In the genomic region with DNA sequence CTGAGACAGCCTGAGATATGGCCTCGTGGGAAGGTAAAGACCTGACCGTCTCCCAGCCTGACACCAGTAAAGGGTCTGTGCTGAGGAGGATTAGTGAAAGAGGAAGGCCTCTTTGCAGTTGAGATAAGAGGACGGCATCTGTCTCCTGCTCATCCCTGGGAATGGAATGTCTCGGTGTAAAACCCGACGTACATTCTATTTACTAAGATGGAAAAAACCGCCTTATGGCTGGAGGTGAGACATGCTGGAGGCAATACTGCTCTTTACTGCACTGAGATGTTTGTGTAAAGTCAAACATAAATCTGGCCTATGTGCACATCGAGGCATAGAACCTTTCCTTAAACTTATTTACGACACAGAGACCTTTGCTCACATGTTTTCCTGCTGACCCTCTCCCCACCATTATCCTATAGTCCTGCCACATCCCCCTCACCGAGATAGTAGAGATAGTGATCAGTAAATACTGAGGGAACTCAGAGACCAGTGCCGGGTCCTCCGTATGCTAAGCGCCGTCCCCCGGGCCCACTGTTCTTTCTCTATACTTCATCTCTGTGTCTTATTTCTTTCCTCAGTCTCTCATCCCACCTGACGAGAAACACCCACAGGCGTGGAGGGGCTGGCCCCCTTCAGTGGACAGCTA, we compare ENCODE assay signal across 1 cellular context.
A peak's percentile ranks its signal among the peaks of the same experiment; 100 is the strongest.
TF ChIP-seq lines count a peak whose summit lies in the region.
"Not testable (repeated sequence)": the region's sequence is repeated elsewhere in the genome, so short reads cannot be mapped to it uniquely, and the experiment has no call there.

No MANE protein-coding gene starts in this region.

TF ChIP-seq in HepG2, 621 proteins besides CTCF, POLR2A, EP300 and RAD21 (continued from another document and continues in another):
- TF ChIP-seq, protein P1, sequence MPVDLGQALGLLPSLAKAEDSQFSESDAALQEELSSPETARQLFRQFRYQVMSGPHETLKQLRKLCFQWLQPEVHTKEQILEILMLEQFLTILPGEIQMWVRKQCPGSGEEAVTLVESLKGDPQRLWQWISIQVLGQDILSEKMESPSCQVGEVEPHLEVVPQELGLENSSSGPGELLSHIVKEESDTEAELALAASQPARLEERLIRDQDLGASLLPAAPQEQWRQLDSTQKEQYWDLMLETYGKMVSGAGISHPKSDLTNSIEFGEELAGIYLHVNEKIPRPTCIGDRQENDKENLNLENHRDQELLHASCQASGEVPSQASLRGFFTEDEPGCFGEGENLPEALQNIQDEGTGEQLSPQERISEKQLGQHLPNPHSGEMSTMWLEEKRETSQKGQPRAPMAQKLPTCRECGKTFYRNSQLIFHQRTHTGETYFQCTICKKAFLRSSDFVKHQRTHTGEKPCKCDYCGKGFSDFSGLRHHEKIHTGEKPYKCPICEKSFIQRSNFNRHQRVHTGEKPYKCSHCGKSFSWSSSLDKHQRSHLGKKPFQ (CRISPR knock-in tag; IDR thresholded peaks at IDR 0.05; ENCODE audit: insufficient replicate concordance), result peak; percentile 44
- TF ChIP-seq MAZ (IDR thresholded peaks at IDR 0.05; ENCODE audit: borderline replicate concordance, low read depth, low read length); GABPA (IDR thresholded peaks at IDR 0.05; ENCODE audit: low read depth, low read length); FOXA1 (IDR thresholded peaks at IDR 0.05); SOX13 (IDR thresholded peaks at IDR 0.05): not testable (repeated sequence)
- TF ChIP-seq MAZ (CRISPR knock-in tag; IDR thresholded peaks at IDR 0.05; ENCODE audit: low read depth) (peak; percentile 55; the same call in 1 of the 2 replicates), PITX1 (CRISPR knock-in tag; IDR thresholded peaks at IDR 0.05) (peak; percentile 16; the same call in 1 of the 2 replicates), GABPA (CRISPR knock-in tag; IDR thresholded peaks at IDR 0.05; ENCODE audit: low read depth) (0 out of 2 replicates have a peak, but pooled peaks have one; percentile 35), ZBTB20 (CRISPR knock-in tag; IDR thresholded peaks at IDR 0.05; ENCODE audit: borderline replicate concordance, low read depth) (peak; percentile 74), KDM5B (CRISPR knock-in tag; IDR thresholded peaks at IDR 0.05; ENCODE audit: borderline replicate concordance) (peak; percentile 52; the same call in 1 of the 2 replicates), FOXJ3 (CRISPR knock-in tag; IDR thresholded peaks at IDR 0.05; ENCODE audit: borderline replicate concordance) (peak; percentile 37; the same call in 1 of the 2 replicates), KDM6A (CRISPR knock-in tag; IDR thresholded peaks at IDR 0.05; ENCODE audit: low read depth) (0 out of 2 replicates have a peak, but pooled peaks have one; percentile 17), SALL1 (CRISPR knock-in tag; IDR thresholded peaks at IDR 0.05) (peak; percentile 14; the same call in 1 of the 2 replicates), FOXA1 (CRISPR knock-in tag; IDR thresholded peaks at IDR 0.05) (0 out of 2 replicates have a peak, but pooled peaks have one; percentile 43), FOXA3 (CRISPR knock-in tag; IDR thresholded peaks at IDR 0.05) (peak; percentile 55; the same call in 1 of the 2 replicates), ELF3 (CRISPR knock-in tag; IDR thresholded peaks at IDR 0.05) (peak; percentile 38; the same call in 1 of the 2 replicates), SOX13 (CRISPR knock-in tag; conservative IDR thresholded peaks at IDR 0.05 in 1 of 2, IDR thresholded peaks at IDR 0.05 in 1 of 2) (peak in 1 of 2 experiments; percentile 50; a peak in 1 of 4 replicates), ZNF878 (CRISPR knock-in tag; IDR thresholded peaks at IDR 0.05) (0 out of 2 replicates have a peak, but pooled peaks have one; percentile 12), ZFY (CRISPR knock-in tag; IDR thresholded peaks at IDR 0.05) (peak; percentile 59; the same call in 1 of the 2 replicates), REPIN1 (CRISPR knock-in tag; IDR thresholded peaks at IDR 0.05; ENCODE audit: borderline replicate concordance, low read depth) (0 out of 2 replicates have a peak, but pooled peaks have one; percentile 35), BCL6 (CRISPR knock-in tag; IDR thresholded peaks at IDR 0.05) (peak; percentile 38; the same call in 1 of the 2 replicates), ZNF333 (CRISPR knock-in tag; IDR thresholded peaks at IDR 0.05; ENCODE audit: borderline replicate concordance) (peak; percentile 54; the same call in 1 of the 2 replicates), YEATS4 (CRISPR knock-in tag; IDR thresholded peaks at IDR 0.05; ENCODE audit: borderline replicate concordance) (peak; percentile 48; the same call in 1 of the 2 replicates), ZBTB38 (CRISPR knock-in tag; IDR thresholded peaks at IDR 0.05) (0 out of 2 replicates have a peak, but pooled peaks have one; percentile 29), ZNF777 (CRISPR knock-in tag; IDR thresholded peaks at IDR 0.05) (peak; percentile 90), ZFX (CRISPR knock-in tag; IDR thresholded peaks at IDR 0.05; ENCODE audit: low read depth) (peak; percentile 69; the same call in 1 of the 2 replicates), HNF4A (CRISPR knock-in tag; IDR thresholded peaks at IDR 0.05) (peak; percentile 55), HMG20B (CRISPR knock-in tag; conservative IDR thresholded peaks at IDR 0.05) (0 out of 2 replicates have a peak, but pooled peaks have one; percentile 28), ZNF792 (CRISPR knock-in tag; IDR thresholded peaks at IDR 0.05) (peak; percentile 79), POLR2AphosphoS5 (IDR thresholded peaks at IDR 0.05; ENCODE audit: low read depth, low read length) (peak; percentile 42), ASH2L (IDR thresholded peaks at IDR 0.05; ENCODE audit: insufficient read length, low read depth, low read length) (peak; percentile 46)
- TF ChIP-seq, protein P2, sequence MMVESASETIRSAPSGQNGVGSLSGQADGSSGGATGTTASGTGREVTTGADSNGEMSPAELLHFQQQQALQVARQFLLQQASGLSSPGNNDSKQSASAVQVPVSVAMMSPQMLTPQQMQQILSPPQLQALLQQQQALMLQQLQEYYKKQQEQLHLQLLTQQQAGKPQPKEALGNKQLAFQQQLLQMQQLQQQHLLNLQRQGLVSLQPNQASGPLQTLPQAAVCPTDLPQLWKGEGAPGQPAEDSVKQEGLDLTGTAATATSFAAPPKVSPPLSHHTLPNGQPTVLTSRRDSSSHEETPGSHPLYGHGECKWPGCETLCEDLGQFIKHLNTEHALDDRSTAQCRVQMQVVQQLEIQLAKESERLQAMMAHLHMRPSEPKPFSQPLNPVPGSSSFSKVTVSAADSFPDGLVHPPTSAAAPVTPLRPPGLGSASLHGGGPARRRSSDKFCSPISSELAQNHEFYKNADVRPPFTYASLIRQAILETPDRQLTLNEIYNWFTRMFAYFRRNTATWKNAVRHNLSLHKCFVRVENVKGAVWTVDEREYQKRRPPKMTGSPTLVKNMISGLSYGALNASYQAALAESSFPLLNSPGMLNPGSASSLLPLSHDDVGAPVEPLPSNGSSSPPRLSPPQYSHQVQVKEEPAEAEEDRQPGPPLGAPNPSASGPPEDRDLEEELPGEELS (CRISPR knock-in tag; IDR thresholded peaks at IDR 0.05), result peak; percentile 68
- TF ChIP-seq, protein P3, sequence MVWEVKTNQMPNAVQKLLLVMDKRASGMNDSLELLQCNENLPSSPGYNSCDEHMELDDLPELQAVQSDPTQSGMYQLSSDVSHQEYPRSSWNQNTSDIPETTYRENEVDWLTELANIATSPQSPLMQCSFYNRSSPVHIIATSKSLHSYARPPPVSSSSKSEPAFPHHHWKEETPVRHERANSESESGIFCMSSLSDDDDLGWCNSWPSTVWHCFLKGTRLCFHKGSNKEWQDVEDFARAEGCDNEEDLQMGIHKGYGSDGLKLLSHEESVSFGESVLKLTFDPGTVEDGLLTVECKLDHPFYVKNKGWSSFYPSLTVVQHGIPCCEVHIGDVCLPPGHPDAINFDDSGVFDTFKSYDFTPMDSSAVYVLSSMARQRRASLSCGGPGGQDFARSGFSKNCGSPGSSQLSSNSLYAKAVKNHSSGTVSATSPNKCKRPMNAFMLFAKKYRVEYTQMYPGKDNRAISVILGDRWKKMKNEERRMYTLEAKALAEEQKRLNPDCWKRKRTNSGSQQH (CRISPR knock-in tag; IDR thresholded peaks at IDR 0.05; ENCODE audit: low read depth), result 0 out of 2 replicates have a peak, but pooled peaks have one; percentile 15
- TF ChIP-seq, protein P4, sequence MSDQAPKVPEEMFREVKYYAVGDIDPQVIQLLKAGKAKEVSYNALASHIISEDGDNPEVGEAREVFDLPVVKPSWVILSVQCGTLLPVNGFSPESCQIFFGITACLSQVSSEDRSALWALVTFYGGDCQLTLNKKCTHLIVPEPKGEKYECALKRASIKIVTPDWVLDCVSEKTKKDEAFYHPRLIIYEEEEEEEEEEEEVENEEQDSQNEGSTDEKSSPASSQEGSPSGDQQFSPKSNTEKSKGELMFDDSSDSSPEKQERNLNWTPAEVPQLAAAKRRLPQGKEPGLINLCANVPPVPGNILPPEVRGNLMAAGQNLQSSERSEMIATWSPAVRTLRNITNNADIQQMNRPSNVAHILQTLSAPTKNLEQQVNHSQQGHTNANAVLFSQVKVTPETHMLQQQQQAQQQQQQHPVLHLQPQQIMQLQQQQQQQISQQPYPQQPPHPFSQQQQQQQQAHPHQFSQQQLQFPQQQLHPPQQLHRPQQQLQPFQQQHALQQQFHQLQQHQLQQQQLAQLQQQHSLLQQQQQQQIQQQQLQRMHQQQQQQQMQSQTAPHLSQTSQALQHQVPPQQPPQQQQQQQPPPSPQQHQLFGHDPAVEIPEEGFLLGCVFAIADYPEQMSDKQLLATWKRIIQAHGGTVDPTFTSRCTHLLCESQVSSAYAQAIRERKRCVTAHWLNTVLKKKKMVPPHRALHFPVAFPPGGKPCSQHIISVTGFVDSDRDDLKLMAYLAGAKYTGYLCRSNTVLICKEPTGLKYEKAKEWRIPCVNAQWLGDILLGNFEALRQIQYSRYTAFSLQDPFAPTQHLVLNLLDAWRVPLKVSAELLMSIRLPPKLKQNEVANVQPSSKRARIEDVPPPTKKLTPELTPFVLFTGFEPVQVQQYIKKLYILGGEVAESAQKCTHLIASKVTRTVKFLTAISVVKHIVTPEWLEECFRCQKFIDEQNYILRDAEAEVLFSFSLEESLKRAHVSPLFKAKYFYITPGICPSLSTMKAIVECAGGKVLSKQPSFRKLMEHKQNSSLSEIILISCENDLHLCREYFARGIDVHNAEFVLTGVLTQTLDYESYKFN (CRISPR knock-in tag; conservative IDR thresholded peaks at IDR 0.05), result peak; percentile 60
- TF ChIP-seq, protein P5, sequence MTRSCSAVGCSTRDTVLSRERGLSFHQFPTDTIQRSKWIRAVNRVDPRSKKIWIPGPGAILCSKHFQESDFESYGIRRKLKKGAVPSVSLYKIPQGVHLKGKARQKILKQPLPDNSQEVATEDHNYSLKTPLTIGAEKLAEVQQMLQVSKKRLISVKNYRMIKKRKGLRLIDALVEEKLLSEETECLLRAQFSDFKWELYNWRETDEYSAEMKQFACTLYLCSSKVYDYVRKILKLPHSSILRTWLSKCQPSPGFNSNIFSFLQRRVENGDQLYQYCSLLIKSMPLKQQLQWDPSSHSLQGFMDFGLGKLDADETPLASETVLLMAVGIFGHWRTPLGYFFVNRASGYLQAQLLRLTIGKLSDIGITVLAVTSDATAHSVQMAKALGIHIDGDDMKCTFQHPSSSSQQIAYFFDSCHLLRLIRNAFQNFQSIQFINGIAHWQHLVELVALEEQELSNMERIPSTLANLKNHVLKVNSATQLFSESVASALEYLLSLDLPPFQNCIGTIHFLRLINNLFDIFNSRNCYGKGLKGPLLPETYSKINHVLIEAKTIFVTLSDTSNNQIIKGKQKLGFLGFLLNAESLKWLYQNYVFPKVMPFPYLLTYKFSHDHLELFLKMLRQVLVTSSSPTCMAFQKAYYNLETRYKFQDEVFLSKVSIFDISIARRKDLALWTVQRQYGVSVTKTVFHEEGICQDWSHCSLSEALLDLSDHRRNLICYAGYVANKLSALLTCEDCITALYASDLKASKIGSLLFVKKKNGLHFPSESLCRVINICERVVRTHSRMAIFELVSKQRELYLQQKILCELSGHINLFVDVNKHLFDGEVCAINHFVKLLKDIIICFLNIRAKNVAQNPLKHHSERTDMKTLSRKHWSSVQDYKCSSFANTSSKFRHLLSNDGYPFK (CRISPR knock-in tag; IDR thresholded peaks at IDR 0.05; ENCODE audit: borderline replicate concordance), result peak; percentile 58; the same call in 1 of the 2 replicates
- TF ChIP-seq, protein P6, sequence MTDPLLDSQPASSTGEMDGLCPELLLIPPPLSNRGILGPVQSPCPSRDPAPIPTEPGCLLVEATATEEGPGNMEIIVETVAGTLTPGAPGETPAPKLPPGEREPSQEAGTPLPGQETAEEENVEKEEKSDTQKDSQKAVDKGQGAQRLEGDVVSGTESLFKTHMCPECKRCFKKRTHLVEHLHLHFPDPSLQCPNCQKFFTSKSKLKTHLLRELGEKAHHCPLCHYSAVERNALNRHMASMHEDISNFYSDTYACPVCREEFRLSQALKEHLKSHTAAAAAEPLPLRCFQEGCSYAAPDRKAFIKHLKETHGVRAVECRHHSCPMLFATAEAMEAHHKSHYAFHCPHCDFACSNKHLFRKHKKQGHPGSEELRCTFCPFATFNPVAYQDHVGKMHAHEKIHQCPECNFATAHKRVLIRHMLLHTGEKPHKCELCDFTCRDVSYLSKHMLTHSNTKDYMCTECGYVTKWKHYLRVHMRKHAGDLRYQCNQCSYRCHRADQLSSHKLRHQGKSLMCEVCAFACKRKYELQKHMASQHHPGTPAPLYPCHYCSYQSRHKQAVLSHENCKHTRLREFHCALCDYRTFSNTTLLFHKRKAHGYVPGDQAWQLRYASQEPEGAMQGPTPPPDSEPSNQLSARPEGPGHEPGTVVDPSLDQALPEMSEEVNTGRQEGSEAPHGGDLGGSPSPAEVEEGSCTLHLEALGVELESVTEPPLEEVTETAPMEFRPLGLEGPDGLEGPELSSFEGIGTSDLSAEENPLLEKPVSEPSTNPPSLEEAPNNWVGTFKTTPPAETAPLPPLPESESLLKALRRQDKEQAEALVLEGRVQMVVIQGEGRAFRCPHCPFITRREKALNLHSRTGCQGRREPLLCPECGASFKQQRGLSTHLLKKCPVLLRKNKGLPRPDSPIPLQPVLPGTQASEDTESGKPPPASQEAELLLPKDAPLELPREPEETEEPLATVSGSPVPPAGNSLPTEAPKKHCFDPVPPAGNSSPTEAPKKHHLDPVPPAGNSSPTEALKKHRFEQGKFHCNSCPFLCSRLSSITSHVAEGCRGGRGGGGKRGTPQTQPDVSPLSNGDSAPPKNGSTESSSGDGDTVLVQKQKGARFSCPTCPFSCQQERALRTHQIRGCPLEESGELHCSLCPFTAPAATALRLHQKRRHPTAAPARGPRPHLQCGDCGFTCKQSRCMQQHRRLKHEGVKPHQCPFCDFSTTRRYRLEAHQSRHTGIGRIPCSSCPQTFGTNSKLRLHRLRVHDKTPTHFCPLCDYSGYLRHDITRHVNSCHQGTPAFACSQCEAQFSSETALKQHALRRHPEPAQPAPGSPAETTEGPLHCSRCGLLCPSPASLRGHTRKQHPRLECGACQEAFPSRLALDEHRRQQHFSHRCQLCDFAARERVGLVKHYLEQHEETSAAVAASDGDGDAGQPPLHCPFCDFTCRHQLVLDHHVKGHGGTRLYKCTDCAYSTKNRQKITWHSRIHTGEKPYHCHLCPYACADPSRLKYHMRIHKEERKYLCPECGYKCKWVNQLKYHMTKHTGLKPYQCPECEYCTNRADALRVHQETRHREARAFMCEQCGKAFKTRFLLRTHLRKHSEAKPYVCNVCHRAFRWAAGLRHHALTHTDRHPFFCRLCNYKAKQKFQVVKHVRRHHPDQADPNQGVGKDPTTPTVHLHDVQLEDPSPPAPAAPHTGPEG (CRISPR knock-in tag; IDR thresholded peaks at IDR 0.05), result peak; percentile 54; the same call in 1 of the 2 replicates
- TF ChIP-seq, protein P7, sequence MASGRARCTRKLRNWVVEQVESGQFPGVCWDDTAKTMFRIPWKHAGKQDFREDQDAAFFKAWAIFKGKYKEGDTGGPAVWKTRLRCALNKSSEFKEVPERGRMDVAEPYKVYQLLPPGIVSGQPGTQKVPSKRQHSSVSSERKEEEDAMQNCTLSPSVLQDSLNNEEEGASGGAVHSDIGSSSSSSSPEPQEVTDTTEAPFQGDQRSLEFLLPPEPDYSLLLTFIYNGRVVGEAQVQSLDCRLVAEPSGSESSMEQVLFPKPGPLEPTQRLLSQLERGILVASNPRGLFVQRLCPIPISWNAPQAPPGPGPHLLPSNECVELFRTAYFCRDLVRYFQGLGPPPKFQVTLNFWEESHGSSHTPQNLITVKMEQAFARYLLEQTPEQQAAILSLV (CRISPR knock-in tag; IDR thresholded peaks at IDR 0.05; ENCODE audit: borderline replicate concordance), result 0 out of 2 replicates have a peak, but pooled peaks have one; percentile 36
